Comparison of ENCODE assay signal across 20 cellular contexts in genomic region chr10:51729822-51730530, GRCh38. TPM values are rescaled to one million over a fixed set of nuclear protein-coding genes. Genes with fewer than 3 reads are reported as not detected.
DNase-seq lines count a peak whose midpoint lies in the region; ATAC-seq lines count a peak whose summit lies in the region.
"Had no signal": no experiment of that assay in that cellular context is flagged by ENCODE, and none has a peak within 500 bp of the region (broad histone marks: within the 10 kb centered on the region; RNA-seq: fewer than 3 reads in every experiment).

No MANE protein-coding gene starts in this region.

- DNase-seq in DMS53 treated with DMSO at 0.1 percent for 48 hours (lab: John Stamatoyannopoulos, UW; ENCODE audit: unreplicated experiment) (peak; percentile 11), M059J (ENCODE audit: low read depth) (peak; percentile 15), left kidney (ENCODE audit: low read depth, low spot score) (peak; percentile 56), renal cortical epithelial cell (ENCODE audit: low read depth) (peak; percentile 82), midbrain (lab: John Stamatoyannopoulos, UW) (no peak)
- DNase-seq in activated naive CD4-positive, alpha-beta T cell treated with anti-CD3 and anti-CD28 coated beads for 36 hours: no peak
- DNase-seq: CD4-positive, alpha-beta T cell; GDM1; H9; Karpas-422; MG63; NCI-H187; NCI-H510A; NCI-H774; NK-92 treated with Interleukin-12 subunit alpha and Interleukin-12 subunit beta, amount 100 ng/mL, for 24 hours; SHP77 treated with DMSO at 0.1 percent for 48 hours; SK-N-SH had no signal

- H3K4me3 Mint-ChIP-seq in activated naive CD4-positive, alpha-beta T cell treated with anti-CD3 and anti-CD28 coated beads for 36 hours: no peak overlapping the region
- H3K4me3 Mint-ChIP-seq: CD4-positive, alpha-beta T cell; H9; IgD-negative memory B cell had no signal

- ATAC-seq in GM18858 (IDR thresholded peaks at IDR 0.05; ENCODE audit: unreplicated experiment) (no peak), GM18870 (IDR thresholded peaks at IDR 0.05; ENCODE audit: unreplicated experiment) (no peak)

- no peaks in the 10 kb centered on the region for H3K27me3 Mint-ChIP-seq in activated naive CD4-positive, alpha-beta T cell treated with anti-CD3 and anti-CD28 coated beads for 36 hours (ENCODE audit: low read depth)
- H3K27me3 Mint-ChIP-seq: CD4-positive, alpha-beta T cell; IgD-negative memory B cell had no signal

- no peaks in the 10 kb centered on the region for H3K9me3 Mint-ChIP-seq in activated naive CD4-positive, alpha-beta T cell treated with anti-CD3 and anti-CD28 coated beads for 36 hours
- H3K9me3 Mint-ChIP-seq: CD4-positive, alpha-beta T cell; H9 had no signal

- no peaks in the 10 kb centered on the region for H3K36me3 Mint-ChIP-seq in activated naive CD4-positive, alpha-beta T cell treated with anti-CD3 and anti-CD28 coated beads for 36 hours (ENCODE audit: low read depth)
- H3K36me3 Mint-ChIP-seq: IgD-negative memory B cell had no signal

- H3K27ac Mint-ChIP-seq in activated naive CD4-positive, alpha-beta T cell treated with anti-CD3 and anti-CD28 coated beads for 36 hours: no peak overlapping the region
- H3K27ac Mint-ChIP-seq: CD4-positive, alpha-beta T cell; H9; IgD-negative memory B cell had no signal

- intact Hi-C loops in activated naive CD4-positive, alpha-beta T cell treated with anti-CD3 and anti-CD28 coated beads for 36 hours (cut with micrococcal nuclease): no loop called here

- CTCF ChIA-PET in activated naive CD4-positive, alpha-beta T cell treated with anti-CD3 and anti-CD28 coated beads for 36 hours (lab: Charles Lee): no interaction called here

- H3K4me1 Mint-ChIP-seq in activated naive CD4-positive, alpha-beta T cell treated with anti-CD3 and anti-CD28 coated beads for 36 hours (ENCODE audit: low read depth): no peaks in the 10 kb centered on the region
- H3K4me1 Mint-ChIP-seq: IgD-negative memory B cell had no signal

RNA-seq across cellular contexts. Expression of gene CSTF2T, which starts 30.6 kb away (rescaled TPM):
- 18.9 and 20.6 TPM in 2 replicates for total RNA-seq in M059J (2014; rRNA removed; shearing (Covaris generic))
- 18.6 and 19.9 TPM in 2 replicates for total RNA-seq in renal cortical epithelial cell
- 10 to 100 TPM; 25.3 to 25.6 TPM for total RNA-seq in activated naive CD4-positive, alpha-beta T cell treated with anti-CD3 and anti-CD28 coated beads for 36 hours

Comparison
In these comparisons a context has a peak if more than half of its experiments do, and no peak if none do; other contexts are left out.
1. DNase-seq: peak in DMS53 treated with DMSO at 0.1 percent for 48 hours (single experiment), M059J (single experiment), left kidney (single experiment) and renal cortical epithelial cell (single experiment); none in midbrain (single experiment) and activated naive CD4-positive, alpha-beta T cell treated with anti-CD3 and anti-CD28 coated beads for 36 hours (single experiment).